In the genomic region with DNA sequence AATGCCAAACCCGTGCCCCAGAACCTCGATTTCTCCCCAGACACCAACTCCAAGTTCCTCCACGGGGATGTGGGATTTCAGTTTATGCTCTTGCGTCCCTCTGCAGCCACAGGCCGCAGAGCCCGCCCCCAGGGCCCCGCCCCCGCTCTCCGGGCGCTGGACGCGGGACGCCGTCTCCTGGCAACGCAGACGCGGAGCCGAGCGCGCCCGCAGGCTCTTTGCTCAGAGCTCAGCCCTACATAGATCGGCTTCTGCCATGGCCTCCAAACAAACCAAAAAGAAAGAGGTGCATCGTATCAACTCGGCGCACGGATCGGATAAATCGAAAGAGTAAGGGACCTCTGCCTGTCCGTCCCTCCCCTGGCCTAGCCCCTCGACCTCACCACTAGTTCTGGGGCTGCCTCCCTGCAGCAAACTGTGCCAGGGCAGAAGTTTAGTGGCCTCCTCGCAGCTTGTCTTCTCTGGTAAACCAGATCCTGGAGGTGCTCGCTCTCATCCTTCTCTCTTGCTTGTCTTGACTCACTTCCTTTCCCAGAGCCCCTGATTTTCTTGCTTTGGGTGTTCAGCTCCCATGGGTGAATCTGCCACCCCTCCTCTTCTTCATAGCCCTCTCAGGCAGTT, we compare ENCODE assay signal across 8 cellular contexts. TPM values are rescaled to one million over a fixed set of nuclear protein-coding genes. Genes with fewer than 3 reads are reported as not detected.
A peak's percentile ranks its signal among the peaks of the same experiment; 100 is the strongest.
DNase-seq lines count a peak whose midpoint lies in the region; ATAC-seq and TF ChIP-seq lines count a peak whose summit lies in the region.

Gene ADGB, plus strand, starts transcription at position 188 of the 621 bp plus-strand sequence. Its CDS starts 69 bp downstream, at position 257.

- H3K4me1 ChIP-seq in NT2/D1 (ENCODE audit: insufficient read depth, insufficient read length) (no peaks in the 10 kb centered on the region), spleen (peaks cover 0 to 48% (median 11%) of the 10 kb centered on the region in 6 donors)

- H3K4me3 ChIP-seq in NT2/D1 (ENCODE audit: insufficient read length, low read depth) (peak within 1 kb of the TSS; percentile 38), coronary artery (peak within 1 kb of the TSS; percentile 65), spleen (peak within 1 kb of the TSS; percentile 4 to 66 (median 32))

- DNase-seq in activated CD4-positive, alpha-beta T cell treated with anti-CD3 and anti-CD28 coated beads, Interleukin-2, amount 10 ng/mL, durations not matched to agents 7 days and 5 days: no peak
- no peak for DNase-seq in activated CD4-positive, alpha-beta T cell treated with anti-CD3 and anti-CD28 coated beads for 4 hours
- DNase-seq in NT2/D1 (ENCODE audit: low read depth, low spot score) (peak; percentile 35), coronary artery (ENCODE audit: low spot score) (no peak), kidney glomerular epithelial cell (lab: John Stamatoyannopoulos, UW) (peak; percentile 18), spleen (peak; percentile 89)
- DNase-seq in NK-92 treated with Interleukin-12 subunit alpha and Interleukin-12 subunit beta, amount 100 ng/mL, for 24 hours (lab: John Stamatoyannopoulos, UW): no peak

- POLR2A ChIA-PET in activated CD4-positive, alpha-beta T cell treated with anti-CD3 and anti-CD28 coated beads, Interleukin-2, amount 10 ng/mL, durations not matched to agents 7 days and 5 days (lab: Charles Lee): no interaction called here

- H3K4me3 Mint-ChIP-seq in activated CD4-positive, alpha-beta T cell treated with anti-CD3 and anti-CD28 coated beads, Interleukin-2, amount 10 ng/mL, durations not matched to agents 7 days and 5 days: peak within 1 kb of the TSS; percentile 34

- H3K9me3 ChIP-seq in NT2/D1 (ENCODE audit: insufficient read depth, low read length): no peaks in the 10 kb centered on the region
- no peaks in the 10 kb centered on the region for H3K9me3 ChIP-seq in spleen

- H3K27ac ChIP-seq in coronary artery: no peak within 1 kb of the TSS
- no peak within 1 kb of the TSS for H3K27ac ChIP-seq in spleen

- intact Hi-C loops in spleen (cut with DNase I; ENCODE audit: low total_unique reads): no loop called here

- H3K27me3 ChIP-seq in NT2/D1 (ENCODE audit: insufficient read depth, insufficient read length) (no peaks in the 10 kb centered on the region), spleen (replicated peaks in 1 of 7) (peaks cover 0 to 9% (median 0%) of the 10 kb centered on the region in 7 donors)

- H3K9ac ChIP-seq in NT2/D1 (ENCODE audit: insufficient read length, low read depth): peak within 1 kb of the TSS; percentile 65

- CTCF ChIA-PET in activated CD4-positive, alpha-beta T cell treated with anti-CD3 and anti-CD28 coated beads, Interleukin-2, amount 10 ng/mL, durations not matched to agents 7 days and 5 days (lab: Charles Lee): no interaction called here

- H3K27ac Mint-ChIP-seq in activated CD4-positive, alpha-beta T cell treated with anti-CD3 and anti-CD28 coated beads, Interleukin-2, amount 10 ng/mL, durations not matched to agents 7 days and 5 days: no peak within 1 kb of the TSS

- no peak for TF ChIP-seq POLR2A in spleen (IDR thresholded peaks at IDR 0.05)

- H3K9me3 Mint-ChIP-seq in activated CD4-positive, alpha-beta T cell treated with anti-CD3 and anti-CD28 coated beads, Interleukin-2, amount 10 ng/mL, durations not matched to agents 7 days and 5 days: no peaks in the 10 kb centered on the region

- H3K36me3 Mint-ChIP-seq in activated CD4-positive, alpha-beta T cell treated with anti-CD3 and anti-CD28 coated beads, Interleukin-2, amount 10 ng/mL, durations not matched to agents 7 days and 5 days (ENCODE audit: low read depth): no peaks in the 10 kb centered on the region

- H3K27me3 Mint-ChIP-seq in activated CD4-positive, alpha-beta T cell treated with anti-CD3 and anti-CD28 coated beads, Interleukin-2, amount 10 ng/mL, durations not matched to agents 7 days and 5 days: peaks cover 16% of the 10 kb centered on the region

- peaks cover 3% of the 10 kb centered on the region for H3K4me1 Mint-ChIP-seq in activated CD4-positive, alpha-beta T cell treated with anti-CD3 and anti-CD28 coated beads, Interleukin-2, amount 10 ng/mL, durations not matched to agents 7 days and 5 days

- TF ChIP-seq CTCF in coronary artery (IDR thresholded peaks at IDR 0.05): no peak
- no peak for TF ChIP-seq CTCF in spleen (IDR thresholded peaks at IDR 0.05 in 8 of 11, conservative IDR thresholded peaks at IDR 0.05 in 3 of 11)

- H3K36me3 ChIP-seq in NT2/D1 (ENCODE audit: insufficient read depth, insufficient read length, low read length): no peaks in the 10 kb centered on the region
- no peaks in the 10 kb centered on the region for H3K36me3 ChIP-seq in spleen

- 5 to 8% (median 5%) methylated on average over 21 to 32 of the region's 32 CpGs for WGBS in spleen, 5 donors

- no peak for ATAC-seq in HG02884 (IDR thresholded peaks at IDR 0.05; ENCODE audit: unreplicated experiment)

RNA-seq across cellular contexts. Expression of gene ADGB, which starts in this region (rescaled TPM):
- total RNA-seq in activated CD4-positive, alpha-beta T cell treated with anti-CD3 and anti-CD28 coated beads, Interleukin-2, amount 10 ng/mL, durations not matched to agents 7 days and 5 days: not detected
- under 1 TPM in 2 of 7 donors, not detected in 5; 0.28 to 0.52 TPM for total RNA-seq in spleen
- not detected for polyA plus RNA-seq in spleen

Comparison
In these comparisons a context has a peak if more than half of its experiments do, and no peak if none do; other contexts are left out.
1. Peak in DNase-seq and H3K4me3 ChIP-seq in spleen; RNA of the gene not detected or under 1 TPM.
2. DNase-seq: peak in NT2/D1 (single experiment) and kidney glomerular epithelial cell (single experiment); none in activated CD4-positive, alpha-beta T cell treated with anti-CD3 and anti-CD28 coated beads, Interleukin-2, amount 10 ng/mL, durations not matched to agents 7 days and 5 days (single experiment), activated CD4-positive, alpha-beta T cell treated with anti-CD3 and anti-CD28 coated beads for 4 hours (0 of 2), coronary artery (single experiment) and NK-92 treated with Interleukin-12 subunit alpha and Interleukin-12 subunit beta, amount 100 ng/mL, for 24 hours (single experiment).
3. Peak in every context shown above with its lines, with median percentiles within 50 percentile points of each other: H3K4me3 ChIP-seq.